23 cellular contexts compared by ENCODE assay signal in the genomic region with DNA sequence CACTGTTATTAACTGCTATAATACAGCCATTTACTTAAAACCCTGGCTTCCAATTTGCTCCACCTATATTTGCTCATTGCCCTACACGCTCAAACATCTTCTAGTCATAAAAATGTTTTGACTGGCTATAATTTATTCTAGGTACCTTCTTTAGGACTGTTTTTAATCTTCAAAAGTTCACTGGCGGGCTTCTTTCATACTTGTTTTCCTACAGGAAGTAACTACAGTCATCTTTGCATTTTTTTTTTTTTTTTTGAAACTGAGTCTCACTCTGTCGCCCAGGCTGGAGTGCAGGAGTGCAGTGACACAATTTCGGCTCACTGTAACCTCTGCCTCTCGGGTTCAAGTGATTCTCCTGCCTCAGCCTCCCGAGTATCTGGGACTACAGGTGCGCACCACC. TPM values are rescaled to one million over a fixed set of nuclear protein-coding genes. Genes with fewer than 3 reads are reported as not detected.
DNase-seq lines count a peak whose midpoint lies in the region; ATAC-seq, FAIRE-seq and TF ChIP-seq lines count a peak whose summit lies in the region.
"Had no signal": no experiment of that assay in that cellular context is flagged by ENCODE, and none has a peak within 500 bp of the region (broad histone marks: within the 10 kb centered on the region; RNA-seq: fewer than 3 reads in every experiment).

No MANE protein-coding gene starts in this region.

- DNase-seq in activated T-cell treated with anti-CD3 and anti-CD28 coated beads, Interleukin-2, amount 50 U/mL, for 1 hour: peak; percentile 21
- DNase-seq in activated T-cell treated with anti-CD3 and anti-CD28 coated beads for 4 hours: no peak
- no peak for DNase-seq in T-helper 2 cell treated with Interferon-gamma antibody and Interleukin-4, amounts not matched to agents 5 μg/mL and 100 μg/mL, for 36 hours (ENCODE audit: low spot score)
- no peak for DNase-seq in activated naive CD8-positive, alpha-beta T cell treated with anti-CD3 and anti-CD28 coated beads, Interleukin-2, amount 10 ng/mL, durations not matched to agents 7 days and 5 days
- DNase-seq in small intestine: no peak
- DNase-seq in GM10248 (ENCODE audit: extremely low spot score): no peak
- no peak for DNase-seq in NCI-H446 treated with DMSO at 0.1 percent for 48 hours (lab: John Stamatoyannopoulos, UW)
- DNase-seq: adrenal gland, DMS79, erythroblast, gastrocnemius medialis, HCEC 1CT, kidney, mammary epithelial cell, NCI-H1105, NCI-H524, sigmoid colon, SW 1271 had no signal

- peak; percentile 60 for ATAC-seq in activated naive CD8-positive, alpha-beta T cell treated with anti-CD3 and anti-CD28 coated beads, Interleukin-2, amount 10 ng/mL, durations not matched to agents 7 days and 5 days (ENCODE audit: low read depth)
- no peak for ATAC-seq in stimulated activated memory B cell treated with anti-CD40 and anti-IgM and Interleukin-4, amounts not matched to agents 10 μg/mL and 1 μg/mL and 100 μg/mL, for 72 hours
- ATAC-seq: gastrocnemius medialis had no signal

- H3K4me1 Mint-ChIP-seq in T-helper 2 cell treated with Interferon-gamma antibody and Interleukin-4, amounts not matched to agents 5 μg/mL and 100 μg/mL, for 36 hours (ENCODE audit: low read depth): peaks cover 12% of the 10 kb centered on the region
- H3K4me1 Mint-ChIP-seq in activated naive CD8-positive, alpha-beta T cell treated with anti-CD3 and anti-CD28 coated beads, Interleukin-2, amount 10 ng/mL, durations not matched to agents 7 days and 5 days: peaks cover 16% of the 10 kb centered on the region
- peaks cover 7% of the 10 kb centered on the region for H3K4me1 Mint-ChIP-seq in stimulated activated memory B cell treated with anti-CD40 and anti-IgM and Interleukin-4, amounts not matched to agents 10 μg/mL and 1 μg/mL and 100 μg/mL, for 72 hours

- peaks cover 0 to 9% of the 10 kb centered on the region in 2 donors for H3K36me3 ChIP-seq in small intestine (ENCODE audit: control insufficient read depth in 2 of 2, insufficient read depth in 2 of 2, low read length in 2 of 2)

- CTCF ChIA-PET in GM10248 (lab: Yijun Ruan, JAX): no interaction called here

- no peak for FAIRE-seq in small intestine (lab: Jason Lieb, UNC)
- FAIRE-seq: bronchial epithelial cell, kidney had no signal

- no peaks in the 10 kb centered on the region for H3K4me1 ChIP-seq in small intestine (ENCODE audit: control insufficient read depth in 2 of 2, insufficient read depth in 1 of 2, low read depth in 1 of 2, low read length in 1 of 2)
- H3K4me1 ChIP-seq: adrenal gland, gastrocnemius medialis, parathyroid adenoma, sigmoid colon, vagina had no signal

- H3K4me3 ChIP-seq in small intestine (ENCODE audit: low read depth in 1 of 2, low read length in 2 of 2): no peak overlapping the region
- H3K4me3 ChIP-seq: adrenal gland, gastrocnemius medialis, sigmoid colon, vagina had no signal

- no peaks in the 10 kb centered on the region for H3K9me3 Mint-ChIP-seq in T-helper 2 cell treated with Interferon-gamma antibody and Interleukin-4, amounts not matched to agents 5 μg/mL and 100 μg/mL, for 36 hours
- no peaks in the 10 kb centered on the region for H3K9me3 Mint-ChIP-seq in activated naive CD8-positive, alpha-beta T cell treated with anti-CD3 and anti-CD28 coated beads, Interleukin-2, amount 10 ng/mL, durations not matched to agents 7 days and 5 days
- no peaks in the 10 kb centered on the region for H3K9me3 Mint-ChIP-seq in stimulated activated memory B cell treated with anti-CD40 and anti-IgM and Interleukin-4, amounts not matched to agents 10 μg/mL and 1 μg/mL and 100 μg/mL, for 72 hours

- no peaks in the 10 kb centered on the region for H3K27me3 Mint-ChIP-seq in T-helper 2 cell treated with Interferon-gamma antibody and Interleukin-4, amounts not matched to agents 5 μg/mL and 100 μg/mL, for 36 hours (ENCODE audit: low read depth)
- H3K27me3 Mint-ChIP-seq in activated naive CD8-positive, alpha-beta T cell treated with anti-CD3 and anti-CD28 coated beads, Interleukin-2, amount 10 ng/mL, durations not matched to agents 7 days and 5 days: no peaks in the 10 kb centered on the region
- no peaks in the 10 kb centered on the region for H3K27me3 Mint-ChIP-seq in stimulated activated memory B cell treated with anti-CD40 and anti-IgM and Interleukin-4, amounts not matched to agents 10 μg/mL and 1 μg/mL and 100 μg/mL, for 72 hours

- POLR2A ChIA-PET in activated naive CD8-positive, alpha-beta T cell treated with anti-CD3 and anti-CD28 coated beads, Interleukin-2, amount 10 ng/mL, durations not matched to agents 7 days and 5 days (lab: Charles Lee): no interaction called here
- POLR2A ChIA-PET in GM10248 (lab: Yijun Ruan, JAX): no interaction called here

- H3K27ac Mint-ChIP-seq in T-helper 2 cell treated with Interferon-gamma antibody and Interleukin-4, amounts not matched to agents 5 μg/mL and 100 μg/mL, for 36 hours: peak overlapping the region; percentile 68
- peak overlapping the region; percentile 80 for H3K27ac Mint-ChIP-seq in activated naive CD8-positive, alpha-beta T cell treated with anti-CD3 and anti-CD28 coated beads, Interleukin-2, amount 10 ng/mL, durations not matched to agents 7 days and 5 days
- peak overlapping the region; percentile 26 for H3K27ac Mint-ChIP-seq in stimulated activated memory B cell treated with anti-CD40 and anti-IgM and Interleukin-4, amounts not matched to agents 10 μg/mL and 1 μg/mL and 100 μg/mL, for 72 hours

- no peaks in the 10 kb centered on the region for H3K27me3 ChIP-seq in small intestine (ENCODE audit: control insufficient read depth in 2 of 2, insufficient read depth in 2 of 2, low read length in 2 of 2)
- H3K27me3 ChIP-seq: adrenal gland, gastrocnemius medialis, sigmoid colon, vagina had no signal

- H3K9me3 ChIP-seq in small intestine (ENCODE audit: control insufficient read depth, low read depth): no peaks in the 10 kb centered on the region
- H3K9me3 ChIP-seq: adrenal gland, gastrocnemius medialis, sigmoid colon, vagina had no signal

- TF ChIP-seq CTCF in GM10248 (IDR thresholded peaks at IDR 0.05; ENCODE audit: control extremely low read depth, extremely low read depth, low read depth, missing control alignments): no peak

- 86 to 89% (median 87%) methylated on average over 7 of the region's 7 CpGs for WGBS in small intestine, 3 donors

- H3K27ac ChIP-seq in small intestine (ENCODE audit: low read depth in 1 of 2, low read length in 1 of 2): no peak overlapping the region
- H3K27ac ChIP-seq: adrenal gland, C4-2B, gastrocnemius medialis, parathyroid adenoma, sigmoid colon, vagina had no signal

- H3K4me3 Mint-ChIP-seq in T-helper 2 cell treated with Interferon-gamma antibody and Interleukin-4, amounts not matched to agents 5 μg/mL and 100 μg/mL, for 36 hours: no peak overlapping the region
- H3K4me3 Mint-ChIP-seq in activated naive CD8-positive, alpha-beta T cell treated with anti-CD3 and anti-CD28 coated beads, Interleukin-2, amount 10 ng/mL, durations not matched to agents 7 days and 5 days: peak overlapping the region; percentile 32
- no peak overlapping the region for H3K4me3 Mint-ChIP-seq in stimulated activated memory B cell treated with anti-CD40 and anti-IgM and Interleukin-4, amounts not matched to agents 10 μg/mL and 1 μg/mL and 100 μg/mL, for 72 hours

- peaks cover 63% of the 10 kb centered on the region for H3K36me3 Mint-ChIP-seq in T-helper 2 cell treated with Interferon-gamma antibody and Interleukin-4, amounts not matched to agents 5 μg/mL and 100 μg/mL, for 36 hours (ENCODE audit: low read depth)
- H3K36me3 Mint-ChIP-seq in activated naive CD8-positive, alpha-beta T cell treated with anti-CD3 and anti-CD28 coated beads, Interleukin-2, amount 10 ng/mL, durations not matched to agents 7 days and 5 days: peaks cover 34% of the 10 kb centered on the region
- peaks cover 41% of the 10 kb centered on the region for H3K36me3 Mint-ChIP-seq in stimulated activated memory B cell treated with anti-CD40 and anti-IgM and Interleukin-4, amounts not matched to agents 10 μg/mL and 1 μg/mL and 100 μg/mL, for 72 hours

RNA-seq across cellular contexts. Expression of a gene that starts 32.5 kb away (rescaled TPM):
- total RNA-seq in activated naive CD8-positive, alpha-beta T cell treated with anti-CD3 and anti-CD28 coated beads, Interleukin-2, amount 10 ng/mL, durations not matched to agents 7 days and 5 days: 100 to 1,000 TPM; 121 to 131 TPM
- polyA plus RNA-seq in small intestine: 1 to 10 TPM; 1.6 to 7.7 (median 2.7) TPM

RNA-seq across cellular contexts. Expression of a gene that starts 32.8 kb away (rescaled TPM):
- total RNA-seq in activated naive CD8-positive, alpha-beta T cell treated with anti-CD3 and anti-CD28 coated beads, Interleukin-2, amount 10 ng/mL, durations not matched to agents 7 days and 5 days: 10 to 100 TPM; 41.2 to 42.1 TPM
- polyA plus RNA-seq in small intestine: 10 to 100 TPM; 11.1 to 12.5 (median 12.2) TPM

RNA-seq across cellular contexts. Expression of a gene that starts 49.5 kb away (rescaled TPM):
- total RNA-seq in activated naive CD8-positive, alpha-beta T cell treated with anti-CD3 and anti-CD28 coated beads, Interleukin-2, amount 10 ng/mL, durations not matched to agents 7 days and 5 days: 10 to 100 TPM; 15.2 to 18.1 TPM
- polyA plus RNA-seq in small intestine: 1 to 10 TPM; 2.2 to 8.0 (median 2.9) TPM

Comparison
In these comparisons a context has a peak if more than half of its experiments do, and no peak if none do; other contexts are left out.
1. H3K27ac Mint-ChIP-seq: peak in every context shown above with its lines; median percentile 80 in activated naive CD8-positive, alpha-beta T cell treated with anti-CD3 and anti-CD28 coated beads, Interleukin-2, amount 10 ng/mL, durations not matched to agents 7 days and 5 days; 68 in T-helper 2 cell treated with Interferon-gamma antibody and Interleukin-4, amounts not matched to agents 5 μg/mL and 100 μg/mL, for 36 hours; 26 in stimulated activated memory B cell treated with anti-CD40 and anti-IgM and Interleukin-4, amounts not matched to agents 10 μg/mL and 1 μg/mL and 100 μg/mL, for 72 hours.